In the genomic region with DNA sequence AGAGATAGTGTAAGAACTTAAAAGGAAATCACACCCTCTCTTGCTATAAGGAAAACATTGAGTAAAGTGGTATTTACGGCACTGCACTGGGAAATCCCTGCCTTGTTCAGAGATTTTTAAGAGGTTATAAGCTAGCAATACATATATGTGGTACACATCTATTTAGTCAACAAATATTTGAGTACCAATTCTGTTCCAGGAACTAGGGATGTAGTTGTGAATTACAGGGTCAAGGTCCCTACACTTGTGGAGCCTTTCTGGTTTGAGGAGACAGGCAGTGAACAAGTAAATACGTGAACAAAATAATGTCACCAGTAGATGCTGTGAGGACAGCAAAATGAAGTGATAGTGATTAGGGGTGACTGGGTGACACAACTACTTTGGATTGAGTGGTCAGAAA, we compare ENCODE assay signal across 16 cellular contexts. TPM values are rescaled to one million over a fixed set of nuclear protein-coding genes. Genes with fewer than 3 reads are reported as not detected.
DNase-seq lines count a peak whose midpoint lies in the region; ATAC-seq, FAIRE-seq and TF ChIP-seq lines count a peak whose summit lies in the region.
"Had no signal": no experiment of that assay in that cellular context is flagged by ENCODE, and none has a peak within 500 bp of the region (broad histone marks: within the 10 kb centered on the region; RNA-seq: fewer than 3 reads in every experiment).

No MANE protein-coding gene starts in this region.

- peak overlapping the region; percentile 12 to 95 (median 62) for H3K4me3 Mint-ChIP-seq in CD4-positive, CD25-positive, alpha-beta regulatory T cell
- H3K4me3 Mint-ChIP-seq in HFFc6, result peak overlapping the region; percentile 55
- peak overlapping the region in 8 of 10 donors; percentile 5 to 100 (median 89) for H3K4me3 Mint-ChIP-seq in naive thymus-derived CD8-positive, alpha-beta T cell

- peaks cover 17% of the 10 kb centered on the region; the same call in 1 of the 2 replicates for H4K20me1 ChIP-seq in K562 (replicated peaks; ENCODE audit: control insufficient read depth, insufficient read depth, low read length)

- ATAC-seq in CD4-positive, CD25-positive, alpha-beta regulatory T cell (ENCODE audit: low read depth in 2 of 2), result no peak
- ATAC-seq in K562 (no peak), HG02870 (IDR thresholded peaks at IDR 0.05; ENCODE audit: unreplicated experiment) (no peak), Right ventricle myocardium superior (ENCODE audit: poor library complexity) (no peak), HG03521 (IDR thresholded peaks at IDR 0.05; ENCODE audit: unreplicated experiment) (no peak)
- no peak for ATAC-seq in naive thymus-derived CD8-positive, alpha-beta T cell

- in situ Hi-C loops in K562 (cut with MboI), result no loop called here

- TF ChIP-seq CTCF in HFFc6 (IDR thresholded peaks at IDR 0.05) (no peak), K562 (IDR thresholded peaks at IDR 0.05 in 2 of 3, conservative IDR thresholded peaks at IDR 0.05 in 1 of 3; ENCODE audit: insufficient read depth in 2 of 3, low read depth in 1 of 3, low read length in 3 of 3) (no peak)

- no peaks in the 10 kb centered on the region for H3K27me3 ChIP-seq in CD4-positive, CD25-positive, alpha-beta regulatory T cell (ENCODE audit: control insufficient read depth, insufficient read depth, low read length)
- peaks cover 0 to 7% of the 10 kb centered on the region in 2 experiments; a peak in 1 of 5 replicates for H3K27me3 ChIP-seq in K562 (ENCODE audit: control insufficient read depth in 2 of 2, insufficient read depth in 2 of 2, low read length in 2 of 2)

- 0 out of 2 replicates have a peak overlapping the region, but pooled peaks have one; percentile 100 for H3K4me2 ChIP-seq in K562 (ENCODE audit: insufficient read depth, low read length)

- intact Hi-C loops in K562 (cut with micrococcal nuclease) (no loop called here), Right ventricle myocardium superior (cut with DNase I) (no loop called here)

- peaks cover 13% of the 10 kb centered on the region for H3K4me1 ChIP-seq in CD4-positive, CD25-positive, alpha-beta regulatory T cell (ENCODE audit: control insufficient read depth, insufficient read depth, low read length, poor library complexity, severe bottlenecking)
- H3K4me1 ChIP-seq in K562 (replicated peaks in 1 of 2; ENCODE audit: control insufficient read depth in 2 of 2, insufficient read depth in 2 of 2, low read length in 2 of 2), result peaks cover 0 to 10% of the 10 kb centered on the region in 2 experiments; a peak in 2 of 5 replicates

- H3K9me1 ChIP-seq in K562 (ENCODE audit: control insufficient read depth, insufficient read depth, low read length), result no peaks in the 10 kb centered on the region

- 78% methylated on average over 2 of the region's 2 CpGs for WGBS in K562 (ENCODE audit: insufficient coverage, low coverage, missing lambda C conversion rate)

- H3K9ac ChIP-seq in K562 (ENCODE audit: insufficient read depth in 1 of 2, low read depth in 2 of 2, low read length in 2 of 2), result no peak overlapping the region

- no peaks in the 10 kb centered on the region for H3K9me3 Mint-ChIP-seq in CD4-positive, CD25-positive, alpha-beta regulatory T cell
- H3K9me3 Mint-ChIP-seq in HFFc6, result no peaks in the 10 kb centered on the region
- H3K9me3 Mint-ChIP-seq in naive thymus-derived CD8-positive, alpha-beta T cell, result no peaks in the 10 kb centered on the region

- H3K4me1 Mint-ChIP-seq in CD4-positive, CD25-positive, alpha-beta regulatory T cell, result peaks cover 25 to 60% (median 41%) of the 10 kb centered on the region in 4 donors
- H3K4me1 Mint-ChIP-seq in HFFc6 (ENCODE audit: low read depth), result peaks cover 54% of the 10 kb centered on the region
- H3K4me1 Mint-ChIP-seq in naive thymus-derived CD8-positive, alpha-beta T cell, result peaks cover 22 to 62% (median 53%) of the 10 kb centered on the region in 4 donors

- TF ChIP-seq POLR2A in K562 (conservative IDR thresholded peaks at IDR 0.05), result no peak

- CTCF ChIA-PET in K562 (lab: Yijun Ruan, JAX; ENCODE audit: low intra/inter-chr PET ratio), result no interaction called here

- H3K36me3 ChIP-seq in CD4-positive, CD25-positive, alpha-beta regulatory T cell (ENCODE audit: control insufficient read depth, insufficient read depth, low read length), result peaks cover 2% of the 10 kb centered on the region
- H3K36me3 ChIP-seq in K562 (ENCODE audit: control insufficient read depth, insufficient read depth, low read length), result peaks cover 29% of the 10 kb centered on the region

- no peak overlapping the region for H2AFZ ChIP-seq in K562 (ENCODE audit: low read depth, low read length)

- no peak overlapping the region for H3K27ac ChIP-seq in CD4-positive, CD25-positive, alpha-beta regulatory T cell (ENCODE audit: insufficient read depth, low read length, poor library complexity, severe bottlenecking)
- no peak overlapping the region for H3K27ac ChIP-seq in K562 (ENCODE audit: extremely low read depth, low read depth, low read length)
- H3K27ac ChIP-seq: SJSA1 had no signal

- no peak overlapping the region for H3K4me3 ChIP-seq in CD4-positive, CD25-positive, alpha-beta regulatory T cell (ENCODE audit: low read depth, low read length)
- no peak overlapping the region for H3K4me3 ChIP-seq in K562

- BruUV-seq in K562 (replicated peaks; lab: Mats Ljungman, UMichigan), result TSS peak; percentile 43

- peaks cover 13% of the 10 kb centered on the region for H3K36me3 Mint-ChIP-seq in CD4-positive, CD25-positive, alpha-beta regulatory T cell
- peaks cover 18% of the 10 kb centered on the region for H3K36me3 Mint-ChIP-seq in HFFc6 (ENCODE audit: low read depth)
- peaks cover 0 to 25% (median 0%) of the 10 kb centered on the region in 3 donors for H3K36me3 Mint-ChIP-seq in naive thymus-derived CD8-positive, alpha-beta T cell

- no peaks in the 10 kb centered on the region for H3K9me3 ChIP-seq in CD4-positive, CD25-positive, alpha-beta regulatory T cell (ENCODE audit: control insufficient read depth in 2 of 2, low read length in 2 of 2)
- no peaks in the 10 kb centered on the region; the same call in 1 of the 2 replicates for H3K9me3 ChIP-seq in K562 (replicated peaks; ENCODE audit: control insufficient read depth, insufficient read depth, low read depth, low read length)

- H3K27ac Mint-ChIP-seq in CD4-positive, CD25-positive, alpha-beta regulatory T cell, result peak overlapping the region in 2 of 3 donors; percentile 71 to 96
- H3K27ac Mint-ChIP-seq in HFFc6, result peak overlapping the region; percentile 1; the same call in 1 of the 2 replicates
- peak overlapping the region in 8 of 10 donors; percentile 9 to 100 (median 80) for H3K27ac Mint-ChIP-seq in naive thymus-derived CD8-positive, alpha-beta T cell

- no peaks in the 10 kb centered on the region for H3K27me3 Mint-ChIP-seq in CD4-positive, CD25-positive, alpha-beta regulatory T cell
- no peaks in the 10 kb centered on the region for H3K27me3 Mint-ChIP-seq in HFFc6 (ENCODE audit: insufficient read depth)
- no peaks in the 10 kb centered on the region for H3K27me3 Mint-ChIP-seq in naive thymus-derived CD8-positive, alpha-beta T cell

- POLR2A ChIA-PET in K562 (lab: Yijun Ruan, JAX), result interaction anchor here (0.6 to 0.9 kb wide), 2 partner anchors 23 to 652 kb away, joined by 3 read pairs; no protein-coding TSS in a partner anchor
- POLR2A ChIA-PET in naive thymus-derived CD8-positive, alpha-beta T cell (lab: Charles Lee), result interaction anchor here (0.6 kb wide), 1 partner anchor 174 kb away, joined by 3 read pairs; no protein-coding TSS in a partner anchor

- TF ChIP-seq RAD21 in K562 (CRISPR knock-in tag; conservative IDR thresholded peaks at IDR 0.05 in 1 of 2, IDR thresholded peaks at IDR 0.05 in 1 of 2), result no peak

- no peak for TF ChIP-seq EP300 in K562 (IDR thresholded peaks at IDR 0.05; ENCODE audit: low read length)

- FAIRE-seq in K562 (lab: Jason Lieb, UNC), result no peak
- FAIRE-seq: frontal cortex, HTR-8/SVneo had no signal

- H3K79me2 ChIP-seq in K562 (ENCODE audit: control insufficient read depth, insufficient read depth, low read length), result peaks cover 64% of the 10 kb centered on the region

- no peak for DNase-seq in CD4-positive, CD25-positive, alpha-beta regulatory T cell
- no peak for DNase-seq in HFFc6
- DNase-seq in K562 (ENCODE audit: extremely low read depth in 1 of 4, low spot score in 3 of 4), result no peak
- DNase-seq in naive thymus-derived CD8-positive, alpha-beta T cell, result no peak
- DNase-seq in Right ventricle myocardium superior, result no peak
- DNase-seq in LoVo (ENCODE audit: low spot score), result no peak
- DNase-seq: COR-L47; dermis blood vessel endothelial cell; NCI-H1436; NCI-H524; stimulated activated CD4-positive, alpha-beta T cell treated with anti-CD3 and anti-CD28 coated beads, Interleukin-4, amount 100 ng/mL, for 4 hours had no signal

RNA-seq across cellular contexts. Expression of a gene that starts 1.8 kb away (rescaled TPM):
- total RNA-seq in CD4-positive, CD25-positive, alpha-beta regulatory T cell, result 36.3 TPM
- polyA plus RNA-seq in CD4-positive, CD25-positive, alpha-beta regulatory T cell, result 10 to 100 TPM; 28.7 to 31.4 (median 29.4) TPM
- 10 to 100 TPM; 54.8 to 73.9 (median 60.7) TPM for total RNA-seq in HFFc6 (2021; fragmentation: NEBNext Ultra II Directional; extraction: Animal tissue kit (Norgen Biotek cat#: 25700))
- total RNA-seq in K562 (2011; cell fraction: chromatin; rRNA removed; ENCODE audit: low replicate concordance), result 78.5 and 135 TPM in 2 replicates
- 130 and 142 TPM in 2 replicates for total RNA-seq in K562 (2011; cell fraction: nucleolus; rRNA removed)
- 113 and 145 TPM in 2 replicates for total RNA-seq in K562 (2011; cell fraction: nucleoplasm; rRNA removed)
- total RNA-seq in K562 (2014; rRNA removed) (14.5 and 22.1 TPM in 2 replicates), K562 (2014; rRNA removed; fragmentation: Illumina TruSeq; extraction: Trizol) (19.7 and 20.9 TPM in 2 replicates), K562 (2015; rRNA removed; fragmentation: Illumina TruSeq; extraction: Trizol) (25.6 and 29.2 TPM in 2 replicates), K562 (2021) (35.0 and 37.9 TPM in 2 replicates), Right ventricle myocardium superior (23.0 TPM)
- polyA plus RNA-seq in K562 (2011; rRNA removed) (39.7 and 54.8 TPM in 2 replicates), K562 (2014; fragmentation: Illumina TruSeq; extraction: Trizol) (41.0 and 46.3 TPM in 2 replicates), K562 (2014; fragmentation: Nextera tagmentation; extraction: Ambion mirVana) (10 to 100 TPM; 15.9 to 20.2 TPM), K562 (2014; rRNA removed) (26.9 and 30.2 TPM in 2 replicates)
- 46.2 and 53.5 TPM in 2 replicates for polyA plus RNA-seq in K562 (2011; cell fraction: cytosol; rRNA removed)
- polyA plus RNA-seq in K562 (2011; cell fraction: nucleus; rRNA removed), result 53.7 and 73.9 TPM in 2 replicates
- 30.7 and 40.9 TPM in 2 replicates for polyA plus RNA-seq in K562 (2012)
- 45.1 and 50.0 TPM in 2 replicates for polyA minus RNA-seq in K562 (2011; rRNA and poly(A)+ RNA removed)
- polyA minus RNA-seq in K562 (2011; cell fraction: cytosol; rRNA and poly(A)+ RNA removed), result 38.8 and 51.2 TPM in 2 replicates
- 41.9 and 70.4 TPM in 2 replicates for polyA minus RNA-seq in K562 (2011; cell fraction: nucleus; rRNA and poly(A)+ RNA removed)
- 10 to 100 TPM; 42.6 to 44.3 TPM for total RNA-seq in naive thymus-derived CD8-positive, alpha-beta T cell
- polyA plus RNA-seq in naive thymus-derived CD8-positive, alpha-beta T cell, result 10 to 100 TPM; 31.5 to 43.4 (median 33.3) TPM

RNA-seq across cellular contexts. Expression of a gene that starts 59.2 kb away (rescaled TPM):
- total RNA-seq in CD4-positive, CD25-positive, alpha-beta regulatory T cell, result not detected
- polyA plus RNA-seq in CD4-positive, CD25-positive, alpha-beta regulatory T cell, result under 1 TPM in 3 of 4 donors, not detected in 1; 0.23 to 0.87 (median 0.25) TPM
- not detected for total RNA-seq in HFFc6 (2021; fragmentation: NEBNext Ultra II Directional; extraction: Animal tissue kit (Norgen Biotek cat#: 25700))
- not detected in 2 replicates for total RNA-seq in K562 (2011; cell fraction: chromatin; rRNA removed; ENCODE audit: low replicate concordance)
- total RNA-seq in K562 (2011; cell fraction: nucleolus; rRNA removed), result not detected in 2 replicates
- not detected in 2 replicates for total RNA-seq in K562 (2011; cell fraction: nucleoplasm; rRNA removed)
- 0.27 TPM in 1 of 2 replicates, not detected in the other for total RNA-seq in K562 (2014; rRNA removed)
- total RNA-seq in K562 (2014; rRNA removed; fragmentation: Illumina TruSeq; extraction: Trizol), result not detected in 2 replicates
- 0.38 and 0.51 TPM in 2 replicates for total RNA-seq in K562 (2015; rRNA removed; fragmentation: Illumina TruSeq; extraction: Trizol)
- not detected in 2 replicates for total RNA-seq in K562 (2021)
- 0.04 TPM in 1 of 2 replicates, not detected in the other for polyA plus RNA-seq in K562 (2011; rRNA removed)
- polyA plus RNA-seq in K562 (2011; cell fraction: cytosol; rRNA removed), result 0.01 and 0.07 TPM in 2 replicates
- polyA plus RNA-seq in K562 (2011; cell fraction: nucleus; rRNA removed), result not detected in 2 replicates
- polyA plus RNA-seq in K562 (2012), result 0.13 and 0.50 TPM in 2 replicates
- polyA plus RNA-seq in K562 (2014; fragmentation: Illumina TruSeq; extraction: Trizol), result not detected in 2 replicates
- polyA plus RNA-seq in K562 (2014; fragmentation: Nextera tagmentation; extraction: Ambion mirVana), result not detected
- 0.09 TPM in 1 of 2 replicates, not detected in the other for polyA plus RNA-seq in K562 (2014; rRNA removed)
- 0.18 TPM in 1 of 2 replicates, not detected in the other for polyA minus RNA-seq in K562 (2011; rRNA and poly(A)+ RNA removed)
- not detected in 2 replicates for polyA minus RNA-seq in K562 (2011; cell fraction: cytosol; rRNA and poly(A)+ RNA removed)
- polyA minus RNA-seq in K562 (2011; cell fraction: nucleus; rRNA and poly(A)+ RNA removed), result not detected in 2 replicates
- total RNA-seq in naive thymus-derived CD8-positive, alpha-beta T cell, result under 1 TPM; 0.71 to 0.86 TPM
- polyA plus RNA-seq in naive thymus-derived CD8-positive, alpha-beta T cell, result under 1 TPM in 2 of 3 donors, not detected in 1; 0.24 to 0.35 TPM
- 4.9 TPM for total RNA-seq in Right ventricle myocardium superior
- total RNA-seq: dermis blood vessel endothelial cell, SJSA1 had no signal

Comparison
In these comparisons a context has a peak if more than half of its experiments do, and no peak if none do; other contexts are left out.
1. H3K27ac Mint-ChIP-seq: peak in every context shown above with its lines; median percentile 84 in CD4-positive, CD25-positive, alpha-beta regulatory T cell; 80 in naive thymus-derived CD8-positive, alpha-beta T cell; 1 in HFFc6.